ENCODE assay signal across 8 cellular contexts in the genomic region with DNA sequence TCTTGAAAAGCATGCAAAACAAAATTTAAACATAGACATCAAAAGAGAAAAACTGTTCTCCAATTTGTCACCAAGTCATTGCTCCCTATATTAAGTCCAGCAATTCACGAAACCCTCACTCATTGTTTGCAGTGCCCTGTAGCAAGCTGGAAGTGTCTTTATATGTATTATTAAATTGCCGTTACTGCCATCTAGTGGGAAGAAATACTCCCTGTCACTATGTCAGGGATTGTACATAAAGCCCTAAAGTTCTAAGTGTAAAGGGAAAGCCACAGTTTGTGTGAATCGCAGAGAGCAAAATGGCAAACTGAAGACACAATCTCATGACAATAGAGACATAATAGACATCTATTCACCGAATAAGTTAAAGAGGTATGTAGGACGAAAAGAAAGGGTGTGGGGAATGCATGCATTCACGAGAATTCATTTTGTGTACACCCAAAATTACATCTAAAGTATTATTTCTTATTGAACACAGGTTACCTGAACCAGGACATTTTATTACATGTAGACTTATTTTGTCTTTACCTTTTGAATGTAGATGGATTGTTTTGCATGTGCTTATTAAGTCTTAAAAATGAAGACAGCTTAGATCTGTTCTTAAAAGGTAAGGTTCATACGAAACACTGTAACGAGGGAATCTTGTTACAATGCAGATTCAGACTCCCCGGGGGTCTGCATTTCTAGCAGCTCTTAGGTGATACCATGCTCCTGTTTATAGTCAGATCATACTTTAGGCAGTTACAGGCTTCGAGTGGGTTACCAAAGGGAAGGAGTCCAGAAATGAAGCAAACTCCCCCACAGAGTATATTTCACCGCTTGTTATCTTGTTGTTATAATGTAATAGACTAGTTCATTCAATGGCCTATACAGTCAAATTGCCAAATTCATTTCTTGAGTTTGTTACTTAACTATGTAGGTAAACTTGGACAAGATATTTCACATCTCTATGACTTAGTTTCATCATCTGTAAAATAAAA.
A peak's percentile ranks its signal among the peaks of the same experiment; 100 is the strongest.
DNase-seq lines count a peak whose midpoint lies in the region; ATAC-seq, FAIRE-seq and TF ChIP-seq lines count a peak whose summit lies in the region.

No MANE protein-coding gene starts in this region.

- H3K36me3 ChIP-seq in ascending aorta (no peaks in the 10 kb centered on the region), small intestine (ENCODE audit: control insufficient read depth in 2 of 2, insufficient read depth in 2 of 2, low read length in 2 of 2) (no peaks in the 10 kb centered on the region)

- DNase-seq in Calu3, result peak; percentile 15
- peak; percentile 78 for DNase-seq in NCI-H2227 (lab: John Stamatoyannopoulos, UW; ENCODE audit: unreplicated experiment)
- no peak for DNase-seq in ascending aorta (ENCODE audit: low spot score in 2 of 2)
- peak; percentile 11 to 97 for DNase-seq in hippocampal formation (lab: John Stamatoyannopoulos, UW)
- DNase-seq in small intestine, result peak; percentile 27
- DNase-seq in T-helper 2 cell treated with Interferon-gamma antibody and Interleukin-4, amounts not matched to agents 5 μg/mL and 100 μg/mL, for 36 hours (ENCODE audit: low spot score), result no peak

- WGBS in small intestine, 3 donors, result 48 to 57% (median 56%) methylated on average over 11 of the region's 11 CpGs

- H3K9me3 Mint-ChIP-seq in Calu3 (ENCODE audit: low read depth, unreplicated experiment), result no peaks in the 10 kb centered on the region
- no peaks in the 10 kb centered on the region for H3K9me3 Mint-ChIP-seq in T-helper 2 cell treated with Interferon-gamma antibody and Interleukin-4, amounts not matched to agents 5 μg/mL and 100 μg/mL, for 36 hours

- H3K27me3 ChIP-seq in ascending aorta (no peaks in the 10 kb centered on the region), small intestine (ENCODE audit: control insufficient read depth in 2 of 2, insufficient read depth in 2 of 2, low read length in 2 of 2) (no peaks in the 10 kb centered on the region)

- H3K4me3 ChIP-seq in ascending aorta (no peak overlapping the region), small intestine (ENCODE audit: low read depth in 1 of 2, low read length in 2 of 2) (no peak overlapping the region)

- H3K27ac Mint-ChIP-seq in Calu3 (ENCODE audit: unreplicated experiment), result no peak overlapping the region
- H3K27ac Mint-ChIP-seq in T-helper 2 cell treated with Interferon-gamma antibody and Interleukin-4, amounts not matched to agents 5 μg/mL and 100 μg/mL, for 36 hours, result no peak overlapping the region

- TF ChIP-seq CTCF in Calu3 (IDR thresholded peaks at IDR 0.05; ENCODE audit: unreplicated experiment) (no peak), ascending aorta (IDR thresholded peaks at IDR 0.05) (peak; percentile 38 to 68 (median 66))

- intact Hi-C loops in Calu3 (cut with micrococcal nuclease; ENCODE audit: unreplicated experiment) (loop anchor here (1.0 to 5.0 kb wide), 3 partner anchors 248 to 436 kb away; no protein-coding TSS in a partner anchor), ascending aorta (cut with DNase I) (loop anchor here (1.0 to 5.0 kb wide), 2 partner anchors 247 to 438 kb away; no protein-coding TSS in a partner anchor)

- H3K27ac ChIP-seq in ascending aorta, result no peak overlapping the region
- H3K27ac ChIP-seq in small intestine (ENCODE audit: low read depth in 1 of 2, low read length in 1 of 2), result no peak overlapping the region

- CTCF ChIA-PET in Calu3 (lab: Charles Lee), result interaction anchor here (0.8 to 1.4 kb wide), 3 partner anchors 136 to 338 kb away, joined by 3 read pairs; no protein-coding TSS in a partner anchor

- BruUV-seq in Calu3 (replicated peaks; lab: Mats Ljungman, UMichigan), result no TSS peak

- H3K9me3 ChIP-seq in ascending aorta, result no peaks in the 10 kb centered on the region
- no peaks in the 10 kb centered on the region for H3K9me3 ChIP-seq in small intestine (ENCODE audit: control insufficient read depth, low read depth)

- no peaks in the 10 kb centered on the region for H3K4me1 Mint-ChIP-seq in Calu3 (ENCODE audit: low read depth, unreplicated experiment)
- H3K4me1 Mint-ChIP-seq in T-helper 2 cell treated with Interferon-gamma antibody and Interleukin-4, amounts not matched to agents 5 μg/mL and 100 μg/mL, for 36 hours (ENCODE audit: low read depth), result no peaks in the 10 kb centered on the region

- H3K27me3 Mint-ChIP-seq in Calu3 (ENCODE audit: unreplicated experiment), result no peaks in the 10 kb centered on the region
- H3K27me3 Mint-ChIP-seq in T-helper 2 cell treated with Interferon-gamma antibody and Interleukin-4, amounts not matched to agents 5 μg/mL and 100 μg/mL, for 36 hours (ENCODE audit: low read depth), result no peaks in the 10 kb centered on the region

- no peaks in the 10 kb centered on the region for H3K4me1 ChIP-seq in ascending aorta
- H3K4me1 ChIP-seq in small intestine (ENCODE audit: control insufficient read depth in 2 of 2, insufficient read depth in 1 of 2, low read depth in 1 of 2, low read length in 1 of 2), result no peaks in the 10 kb centered on the region

- ATAC-seq in GM19025 (IDR thresholded peaks at IDR 0.05; ENCODE audit: low read depth, unreplicated experiment) (peak; percentile 69), HG03280 (IDR thresholded peaks at IDR 0.05; ENCODE audit: unreplicated experiment) (peak; percentile 72)

- no peaks in the 10 kb centered on the region for H3K36me3 Mint-ChIP-seq in Calu3 (ENCODE audit: insufficient read depth, unreplicated experiment)
- H3K36me3 Mint-ChIP-seq in T-helper 2 cell treated with Interferon-gamma antibody and Interleukin-4, amounts not matched to agents 5 μg/mL and 100 μg/mL, for 36 hours (ENCODE audit: low read depth), result no peaks in the 10 kb centered on the region

- FAIRE-seq in small intestine (lab: Jason Lieb, UNC), result peak; percentile 19

- H3K4me3 Mint-ChIP-seq in Calu3 (ENCODE audit: low read depth, unreplicated experiment), result no peak overlapping the region
- H3K4me3 Mint-ChIP-seq in T-helper 2 cell treated with Interferon-gamma antibody and Interleukin-4, amounts not matched to agents 5 μg/mL and 100 μg/mL, for 36 hours, result no peak overlapping the region

Comparison
In these comparisons a context has a peak if more than half of its experiments do, and no peak if none do; other contexts are left out.
1. DNase-seq: peak in Calu3 (single experiment), NCI-H2227 (single experiment), hippocampal formation (2 of 2) and small intestine (single experiment); none in ascending aorta (0 of 2) and T-helper 2 cell treated with Interferon-gamma antibody and Interleukin-4, amounts not matched to agents 5 μg/mL and 100 μg/mL, for 36 hours (single experiment).